Comparison of ENCODE assay signal across 6 cellular contexts in genomic region chr4:149321438-149321837, GRCh38.
"Had no signal": no experiment of that assay in that cellular context is flagged by ENCODE, and none has a peak within 500 bp of the region (broad histone marks: within the 10 kb centered on the region; RNA-seq: fewer than 3 reads in every experiment).

No MANE protein-coding gene starts in this region.

- FAIRE-seq: HTR-8/SVneo had no signal

- H3K27ac ChIP-seq: HL-60, KMS-11 had no signal

- H3K27ac Mint-ChIP-seq: IgD-negative memory B cell had no signal

- H3K4me3 Mint-ChIP-seq: IgD-negative memory B cell had no signal

- H3K4me1 Mint-ChIP-seq: IgD-negative memory B cell had no signal

- H3K9ac ChIP-seq: KMS-11 had no signal

- H3K36me3 Mint-ChIP-seq: IgD-negative memory B cell had no signal

- DNase-seq: IMR-90, KG1 had no signal

- H3K27me3 Mint-ChIP-seq: IgD-negative memory B cell had no signal

- H3K4me2 ChIP-seq: KMS-11 had no signal
